27 cellular contexts compared by ENCODE assay signal in genomic region chr3:184615396-184615795, GRCh38. TPM values are rescaled to one million over a fixed set of nuclear protein-coding genes. Genes with fewer than 3 reads are reported as not detected.
"Had no signal": no experiment of that assay in that cellular context is flagged by ENCODE, and none has a peak within 500 bp of the region (broad histone marks: within the 10 kb centered on the region; RNA-seq: fewer than 3 reads in every experiment).

No MANE protein-coding gene starts in this region.

- ATAC-seq: naive thymus-derived CD4-positive, alpha-beta T cell; natural killer cell; psoas muscle; right cardiac atrium; right lobe of liver; stimulated activated memory B cell treated with anti-CD40 and anti-IgM and Interleukin-4, amounts not matched to agents 10 μg/mL and 1 μg/mL and 100 μg/mL, for 72 hours; upper lobe of right lung had no signal

- H3K79me2 ChIP-seq: parathyroid adenoma had no signal

- H3K27me3 ChIP-seq: ovary, right lobe of liver, sigmoid colon, stomach, thyroid gland, tibial nerve, upper lobe of right lung, uterus had no signal

- DNase-seq: naive thymus-derived CD4-positive, alpha-beta T cell; natural killer cell; occipital lobe; right cardiac atrium; right lobe of liver; sigmoid colon; small intestine; stimulated activated CD4-positive, alpha-beta T cell treated with anti-CD3 and anti-CD28 coated beads, Interleukin-12 subunit alpha, Interleukin-12 subunit beta, amount 100 ng/mL, for 4 hours; stimulated activated CD4-positive, alpha-beta T cell treated with anti-CD3 and anti-CD28 coated beads, Interleukin-1b, Interleukin-23, amount 100 ng/mL, for 48 hours; stimulated activated CD4-positive, alpha-beta T cell treated with anti-CD3 and anti-CD28 coated beads, Interleukin-4, amount 100 ng/mL, for 1 hour; stimulated activated CD4-positive, alpha-beta T cell treated with anti-CD3 and anti-CD28 coated beads, Interleukin-4, amount 100 ng/mL, for 4 hours; stimulated activated CD8-positive, alpha-beta memory T cell treated with anti-CD3 and anti-CD28 coated beads, Interleukin-4, amount 100 ng/mL, for 48 hours; stimulated activated naive CD4-positive, alpha-beta T cell treated with Interleukin-2 at 50 U/mL for 16 hours; stomach; thyroid gland; uterus had no signal

- H3K9me3 ChIP-seq: ovary, psoas muscle, right lobe of liver, sigmoid colon, stomach, thoracic aorta, thyroid gland, tibial nerve, upper lobe of right lung, uterus had no signal

- H3K4me3 Mint-ChIP-seq: naive thymus-derived CD4-positive, alpha-beta T cell; natural killer cell; nephron; stimulated activated memory B cell treated with anti-CD40 and anti-IgM and Interleukin-4, amounts not matched to agents 10 μg/mL and 1 μg/mL and 100 μg/mL, for 72 hours; stimulated activated naive CD8-positive, alpha-beta T cell treated with anti-CD3 and anti-CD28 coated beads, Interleukin-15, Interleukin-2, amounts not matched to agents 100 ng/mL and 50 ng/mL, for 24 hours; type B pancreatic cell had no signal

- H3K27ac ChIP-seq: ovary, parathyroid adenoma, psoas muscle, right lobe of liver, sigmoid colon, stomach, thoracic aorta, thyroid gland, upper lobe of right lung, uterus had no signal

- H3K4me3 ChIP-seq: ovary, psoas muscle, right lobe of liver, sigmoid colon, stomach, thoracic aorta, thyroid gland, tibial nerve, upper lobe of right lung, uterus had no signal

- H3K27ac Mint-ChIP-seq: naive thymus-derived CD4-positive, alpha-beta T cell; natural killer cell; progenitor cell of endocrine pancreas; stimulated activated memory B cell treated with anti-CD40 and anti-IgM and Interleukin-4, amounts not matched to agents 10 μg/mL and 1 μg/mL and 100 μg/mL, for 72 hours; stimulated activated naive CD8-positive, alpha-beta T cell treated with anti-CD3 and anti-CD28 coated beads, Interleukin-15, Interleukin-2, amounts not matched to agents 100 ng/mL and 50 ng/mL, for 24 hours; type B pancreatic cell had no signal

- H3K36me3 ChIP-seq: ovary, right lobe of liver, sigmoid colon, stomach, thoracic aorta, thyroid gland, tibial nerve, upper lobe of right lung, uterus had no signal

- H3K9me3 Mint-ChIP-seq: natural killer cell; nephron; stimulated activated memory B cell treated with anti-CD40 and anti-IgM and Interleukin-4, amounts not matched to agents 10 μg/mL and 1 μg/mL and 100 μg/mL, for 72 hours; stimulated activated naive CD8-positive, alpha-beta T cell treated with anti-CD3 and anti-CD28 coated beads, Interleukin-15, Interleukin-2, amounts not matched to agents 100 ng/mL and 50 ng/mL, for 24 hours; type B pancreatic cell had no signal

- H3K4me1 ChIP-seq: parathyroid adenoma, right lobe of liver, thyroid gland had no signal

- H3K9ac ChIP-seq: parathyroid adenoma had no signal

- H2AFZ ChIP-seq: parathyroid adenoma had no signal

- H3K36me3 Mint-ChIP-seq: naive thymus-derived CD4-positive, alpha-beta T cell; natural killer cell; stimulated activated memory B cell treated with anti-CD40 and anti-IgM and Interleukin-4, amounts not matched to agents 10 μg/mL and 1 μg/mL and 100 μg/mL, for 72 hours; type B pancreatic cell had no signal

RNA-seq across cellular contexts. Expression of gene EPHB3, which starts 53.8 kb away (rescaled TPM):
- total RNA-seq: natural killer cell had no signal
